Comparison of ENCODE assay signal across 10 cellular contexts in the genomic region with DNA sequence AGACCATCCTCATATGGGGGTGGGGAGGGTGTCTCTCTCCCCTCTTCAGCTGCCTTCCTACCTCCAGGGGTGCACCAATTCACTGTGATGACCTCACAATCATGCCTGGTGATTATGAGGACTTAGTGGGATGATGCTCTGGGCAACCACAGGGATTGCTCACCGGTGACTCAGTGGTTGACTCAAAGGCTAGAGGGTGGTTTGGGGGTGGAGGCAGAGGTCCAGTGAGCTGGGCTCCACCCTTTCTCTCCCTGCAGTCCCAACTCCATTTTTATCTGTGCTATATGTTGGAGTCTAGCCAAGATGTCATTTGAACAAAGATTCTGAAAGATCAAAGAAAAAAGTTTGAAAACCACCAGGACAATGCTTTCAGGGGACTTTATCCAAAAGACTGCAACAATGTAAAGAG.
A peak's percentile ranks its signal among the peaks of the same experiment; 100 is the strongest.
DNase-seq lines count a peak whose midpoint lies in the region; ATAC-seq and TF ChIP-seq lines count a peak whose summit lies in the region.
"Had no signal": no experiment of that assay in that cellular context is flagged by ENCODE, and none has a peak within 500 bp of the region (broad histone marks: within the 10 kb centered on the region; RNA-seq: fewer than 3 reads in every experiment).

No MANE protein-coding gene starts in this region.

- no peaks in the 10 kb centered on the region for H3K27me3 Mint-ChIP-seq in activated CD8-positive, alpha-beta T cell treated with anti-CD3 and anti-CD28 coated beads for 36 hours
- peaks cover 2% of the 10 kb centered on the region for H3K27me3 Mint-ChIP-seq in activated CD8-positive, alpha-beta T cell treated with anti-CD3 and anti-CD28 coated beads, Interleukin-2, amount 10 ng/mL, durations not matched to agents 7 days and 5 days (ENCODE audit: low read depth)
- no peaks in the 10 kb centered on the region for H3K27me3 Mint-ChIP-seq in stimulated activated memory B cell treated with anti-CD40 and anti-IgM and Interleukin-4, amounts not matched to agents 10 μg/mL and 1 μg/mL and 100 μg/mL, for 72 hours

- no peak overlapping the region for H3K4me3 ChIP-seq in foreskin fibroblast (ENCODE audit: low read depth in 1 of 2, low read length in 2 of 2)

- POLR2A ChIA-PET in activated CD8-positive, alpha-beta T cell treated with anti-CD3 and anti-CD28 coated beads for 36 hours (lab: Charles Lee): no interaction called here
- POLR2A ChIA-PET in activated CD8-positive, alpha-beta T cell treated with anti-CD3 and anti-CD28 coated beads, Interleukin-2, amount 10 ng/mL, durations not matched to agents 7 days and 5 days (lab: Charles Lee): no interaction called here
- POLR2A ChIA-PET in RWPE1 (lab: Yijun Ruan, JAX; ENCODE audit: low non-redundant PET): no interaction called here

- intact Hi-C loops in activated CD8-positive, alpha-beta T cell treated with anti-CD3 and anti-CD28 coated beads for 36 hours (cut with micrococcal nuclease): no loop called here

- no peak overlapping the region for H3K4me3 Mint-ChIP-seq in activated CD8-positive, alpha-beta T cell treated with anti-CD3 and anti-CD28 coated beads for 36 hours
- no peak overlapping the region for H3K4me3 Mint-ChIP-seq in activated CD8-positive, alpha-beta T cell treated with anti-CD3 and anti-CD28 coated beads, Interleukin-2, amount 10 ng/mL, durations not matched to agents 7 days and 5 days
- no peak overlapping the region for H3K4me3 Mint-ChIP-seq in stimulated activated memory B cell treated with anti-CD40 and anti-IgM and Interleukin-4, amounts not matched to agents 10 μg/mL and 1 μg/mL and 100 μg/mL, for 72 hours
- H3K4me3 Mint-ChIP-seq: CD8-positive, alpha-beta T cell; nephron had no signal

- H3K9me3 Mint-ChIP-seq in activated CD8-positive, alpha-beta T cell treated with anti-CD3 and anti-CD28 coated beads for 36 hours: no peaks in the 10 kb centered on the region
- H3K9me3 Mint-ChIP-seq in activated CD8-positive, alpha-beta T cell treated with anti-CD3 and anti-CD28 coated beads, Interleukin-2, amount 10 ng/mL, durations not matched to agents 7 days and 5 days (ENCODE audit: insufficient read depth): peaks cover 3% of the 10 kb centered on the region
- H3K9me3 Mint-ChIP-seq in stimulated activated memory B cell treated with anti-CD40 and anti-IgM and Interleukin-4, amounts not matched to agents 10 μg/mL and 1 μg/mL and 100 μg/mL, for 72 hours: peaks cover 3% of the 10 kb centered on the region
- H3K9me3 Mint-ChIP-seq: CD8-positive, alpha-beta T cell; nephron had no signal

- H3K4me1 Mint-ChIP-seq in activated CD8-positive, alpha-beta T cell treated with anti-CD3 and anti-CD28 coated beads for 36 hours (ENCODE audit: low read depth): peaks cover 9% of the 10 kb centered on the region
- H3K4me1 Mint-ChIP-seq in activated CD8-positive, alpha-beta T cell treated with anti-CD3 and anti-CD28 coated beads, Interleukin-2, amount 10 ng/mL, durations not matched to agents 7 days and 5 days (ENCODE audit: low read depth): no peaks in the 10 kb centered on the region
- no peaks in the 10 kb centered on the region for H3K4me1 Mint-ChIP-seq in stimulated activated memory B cell treated with anti-CD40 and anti-IgM and Interleukin-4, amounts not matched to agents 10 μg/mL and 1 μg/mL and 100 μg/mL, for 72 hours

- peak overlapping the region; percentile 65 for H3K27ac ChIP-seq in RWPE1

- peak; percentile 95 for ATAC-seq in activated CD8-positive, alpha-beta T cell treated with anti-CD3 and anti-CD28 coated beads for 36 hours
- no peak for ATAC-seq in activated CD8-positive, alpha-beta T cell treated with anti-CD3 and anti-CD28 coated beads, Interleukin-2, amount 10 ng/mL, durations not matched to agents 7 days and 5 days
- peak; percentile 24 for ATAC-seq in stimulated activated memory B cell treated with anti-CD40 and anti-IgM and Interleukin-4, amounts not matched to agents 10 μg/mL and 1 μg/mL and 100 μg/mL, for 72 hours
- ATAC-seq in HG02571 (IDR thresholded peaks at IDR 0.05; ENCODE audit: unreplicated experiment): no peak
- ATAC-seq: CD8-positive, alpha-beta T cell had no signal

- H3K27ac Mint-ChIP-seq in activated CD8-positive, alpha-beta T cell treated with anti-CD3 and anti-CD28 coated beads for 36 hours: no peak overlapping the region
- no peak overlapping the region for H3K27ac Mint-ChIP-seq in activated CD8-positive, alpha-beta T cell treated with anti-CD3 and anti-CD28 coated beads, Interleukin-2, amount 10 ng/mL, durations not matched to agents 7 days and 5 days
- no peak overlapping the region for H3K27ac Mint-ChIP-seq in stimulated activated memory B cell treated with anti-CD40 and anti-IgM and Interleukin-4, amounts not matched to agents 10 μg/mL and 1 μg/mL and 100 μg/mL, for 72 hours
- H3K27ac Mint-ChIP-seq: CD8-positive, alpha-beta T cell; nephron had no signal

- CTCF ChIA-PET in activated CD8-positive, alpha-beta T cell treated with anti-CD3 and anti-CD28 coated beads for 36 hours (lab: Charles Lee): no interaction called here
- CTCF ChIA-PET in activated CD8-positive, alpha-beta T cell treated with anti-CD3 and anti-CD28 coated beads, Interleukin-2, amount 10 ng/mL, durations not matched to agents 7 days and 5 days (lab: Charles Lee): no interaction called here
- CTCF ChIA-PET in RWPE1 (lab: Yijun Ruan, JAX): interaction anchor here (0.6 to 0.7 kb wide), 3 partner anchors 27 to 346 kb away, joined by 3 to 5 read pairs (median 3); no protein-coding TSS in a partner anchor

- no peaks in the 10 kb centered on the region for H3K36me3 Mint-ChIP-seq in activated CD8-positive, alpha-beta T cell treated with anti-CD3 and anti-CD28 coated beads for 36 hours (ENCODE audit: low read depth)
- no peaks in the 10 kb centered on the region for H3K36me3 Mint-ChIP-seq in activated CD8-positive, alpha-beta T cell treated with anti-CD3 and anti-CD28 coated beads, Interleukin-2, amount 10 ng/mL, durations not matched to agents 7 days and 5 days (ENCODE audit: low read depth)
- no peaks in the 10 kb centered on the region for H3K36me3 Mint-ChIP-seq in stimulated activated memory B cell treated with anti-CD40 and anti-IgM and Interleukin-4, amounts not matched to agents 10 μg/mL and 1 μg/mL and 100 μg/mL, for 72 hours
- H3K36me3 Mint-ChIP-seq: CD8-positive, alpha-beta T cell had no signal

- DNase-seq in activated CD8-positive, alpha-beta T cell treated with anti-CD3 and anti-CD28 coated beads for 36 hours: peak; percentile 68
- no peak for DNase-seq in activated CD8-positive, alpha-beta T cell treated with anti-CD3 and anti-CD28 coated beads, Interleukin-2, amount 10 ng/mL, durations not matched to agents 7 days and 5 days
- DNase-seq in RWPE1 (ENCODE audit: low spot score) (peak; percentile 100), foreskin fibroblast (peak; percentile 99), SHP77 treated with DMSO at 0.1 percent for 48 hours (lab: John Stamatoyannopoulos, UW) (no peak)
- no peak for DNase-seq in activated naive CD4-positive, alpha-beta T cell (lab: John Stamatoyannopoulos, UW)
- DNase-seq: CD8-positive, alpha-beta T cell had no signal

- no peak for TF ChIP-seq CTCF in activated CD8-positive, alpha-beta T cell treated with anti-CD3 and anti-CD28 coated beads for 36 hours (IDR thresholded peaks at IDR 0.05)
- no peak for TF ChIP-seq CTCF in RWPE1 (conservative IDR thresholded peaks at IDR 0.05; ENCODE audit: low read depth)
- TF ChIP-seq CTCF in foreskin fibroblast (IDR thresholded peaks at IDR 0.05; ENCODE audit: low read depth, low read length): no peak

Comparison
In these comparisons a context has a peak if more than half of its experiments do, and no peak if none do; other contexts are left out.
1. ATAC-seq: peak in activated CD8-positive, alpha-beta T cell treated with anti-CD3 and anti-CD28 coated beads for 36 hours (single experiment) and stimulated activated memory B cell treated with anti-CD40 and anti-IgM and Interleukin-4, amounts not matched to agents 10 μg/mL and 1 μg/mL and 100 μg/mL, for 72 hours (single experiment); none in activated CD8-positive, alpha-beta T cell treated with anti-CD3 and anti-CD28 coated beads, Interleukin-2, amount 10 ng/mL, durations not matched to agents 7 days and 5 days (single experiment) and HG02571 (single experiment).
2. DNase-seq: peak in activated CD8-positive, alpha-beta T cell treated with anti-CD3 and anti-CD28 coated beads for 36 hours (single experiment), RWPE1 (single experiment) and foreskin fibroblast (2 of 2); none in activated CD8-positive, alpha-beta T cell treated with anti-CD3 and anti-CD28 coated beads, Interleukin-2, amount 10 ng/mL, durations not matched to agents 7 days and 5 days (single experiment), activated naive CD4-positive, alpha-beta T cell (0 of 4) and SHP77 treated with DMSO at 0.1 percent for 48 hours (single experiment).